14 cellular contexts compared by ENCODE assay signal in genomic region chr4:71266090-71266794, GRCh38.
DNase-seq lines count a peak whose midpoint lies in the region; ATAC-seq, FAIRE-seq and TF ChIP-seq lines count a peak whose summit lies in the region.
"Had no signal": no experiment of that assay in that cellular context is flagged by ENCODE, and none has a peak within 500 bp of the region (broad histone marks: within the 10 kb centered on the region; RNA-seq: fewer than 3 reads in every experiment).

No MANE protein-coding gene starts in this region.

- ATAC-seq in GM18502 (IDR thresholded peaks at IDR 0.05; ENCODE audit: poor library complexity, unreplicated experiment) (peak; percentile 55), HG02852 (IDR thresholded peaks at IDR 0.05; ENCODE audit: unreplicated experiment) (peak; percentile 37), sciatic nerve (peak; percentile 57)

- no peaks in the 10 kb centered on the region for H3K27me3 ChIP-seq in dorsolateral prefrontal cortex
- H3K27me3 ChIP-seq: esophagus squamous epithelium, testis had no signal

- peak; percentile 58 for FAIRE-seq in colon (lab: Jason Lieb, UNC)

- DNase-seq in sciatic nerve (ENCODE audit: low spot score) (no peak), dorsolateral prefrontal cortex (no peak), NCI-H2227 (lab: John Stamatoyannopoulos, UW; ENCODE audit: unreplicated experiment) (no peak), RWPE1 (ENCODE audit: low spot score) (no peak)
- DNase-seq in activated T-helper 2 cell treated with anti-CD3 and anti-CD28 coated beads, Interferon-gamma antibody, Interleukin-2, Interleukin-4, amounts not matched to agents 10 μg/mL and 5 μg/mL and 100 μg/mL, durations not matched to agents 14 hours and 24 hours and 36 hours (ENCODE audit: low spot score) = no peak
- DNase-seq: activated CD4-positive, alpha-beta T cell treated with anti-CD3 and anti-CD28 coated beads for 4 hours; esophagus squamous epithelium; NCI-H2081 treated with DMSO at 0.1 percent for 48 hours; RPMI8226; testis had no signal

- no peaks in the 10 kb centered on the region for H3K4me1 Mint-ChIP-seq in activated T-helper 2 cell treated with anti-CD3 and anti-CD28 coated beads, Interferon-gamma antibody, Interleukin-2, Interleukin-4, amounts not matched to agents 10 μg/mL and 5 μg/mL and 100 μg/mL, durations not matched to agents 14 hours and 24 hours and 36 hours (ENCODE audit: low read depth)

- POLR2A ChIA-PET in RWPE1 (lab: Yijun Ruan, JAX; ENCODE audit: low non-redundant PET) = no interaction called here

- no peak overlapping the region for H3K27ac Mint-ChIP-seq in activated T-helper 2 cell treated with anti-CD3 and anti-CD28 coated beads, Interferon-gamma antibody, Interleukin-2, Interleukin-4, amounts not matched to agents 10 μg/mL and 5 μg/mL and 100 μg/mL, durations not matched to agents 14 hours and 24 hours and 36 hours
- H3K27ac Mint-ChIP-seq: memory B cell had no signal

- no peaks in the 10 kb centered on the region for H3K9me3 Mint-ChIP-seq in activated T-helper 2 cell treated with anti-CD3 and anti-CD28 coated beads, Interferon-gamma antibody, Interleukin-2, Interleukin-4, amounts not matched to agents 10 μg/mL and 5 μg/mL and 100 μg/mL, durations not matched to agents 14 hours and 24 hours and 36 hours
- H3K9me3 Mint-ChIP-seq: memory B cell had no signal

- H3K27me3 Mint-ChIP-seq in activated T-helper 2 cell treated with anti-CD3 and anti-CD28 coated beads, Interferon-gamma antibody, Interleukin-2, Interleukin-4, amounts not matched to agents 10 μg/mL and 5 μg/mL and 100 μg/mL, durations not matched to agents 14 hours and 24 hours and 36 hours (ENCODE audit: low read depth) = peaks cover 3% of the 10 kb centered on the region

- H3K4me3 Mint-ChIP-seq in activated T-helper 2 cell treated with anti-CD3 and anti-CD28 coated beads, Interferon-gamma antibody, Interleukin-2, Interleukin-4, amounts not matched to agents 10 μg/mL and 5 μg/mL and 100 μg/mL, durations not matched to agents 14 hours and 24 hours and 36 hours (ENCODE audit: low read depth) = no peak overlapping the region
- H3K4me3 Mint-ChIP-seq: memory B cell had no signal

- H3K27ac ChIP-seq in dorsolateral prefrontal cortex (peak overlapping the region in 4 of 59 donors; percentile 11 to 54 (median 12)), RWPE1 (no peak overlapping the region)
- H3K27ac ChIP-seq: esophagus squamous epithelium, testis had no signal

- no peak overlapping the region for H3K4me3 ChIP-seq in dorsolateral prefrontal cortex
- H3K4me3 ChIP-seq: esophagus squamous epithelium, testis had no signal

- CTCF ChIA-PET in RWPE1 (lab: Yijun Ruan, JAX) = no interaction called here

- intact Hi-C loops in sciatic nerve (cut with DNase I) (no loop called here), dorsolateral prefrontal cortex (cut with DNase I) (no loop called here)
- intact Hi-C loops in activated T-helper 2 cell treated with anti-CD3 and anti-CD28 coated beads, Interferon-gamma antibody, Interleukin-2, Interleukin-4, amounts not matched to agents 10 μg/mL and 5 μg/mL and 100 μg/mL, durations not matched to agents 14 hours and 24 hours and 36 hours (cut with micrococcal nuclease) = no loop called here

- no peaks in the 10 kb centered on the region for H3K36me3 Mint-ChIP-seq in activated T-helper 2 cell treated with anti-CD3 and anti-CD28 coated beads, Interferon-gamma antibody, Interleukin-2, Interleukin-4, amounts not matched to agents 10 μg/mL and 5 μg/mL and 100 μg/mL, durations not matched to agents 14 hours and 24 hours and 36 hours (ENCODE audit: low read depth)
- H3K36me3 Mint-ChIP-seq: memory B cell had no signal

- TF ChIP-seq CTCF in dorsolateral prefrontal cortex (IDR thresholded peaks at IDR 0.05 in 54 of 56, conservative IDR thresholded peaks at IDR 0.05 in 2 of 56; ENCODE audit: low read depth in 1 of 56, partially characterized antibody in 56 of 56) (no peak), RWPE1 (conservative IDR thresholded peaks at IDR 0.05; ENCODE audit: low read depth) (no peak)
